ENCODE assay signal across 35 cellular contexts in genomic region chr14:103097994-103098957, GRCh38. TPM values are rescaled to one million over a fixed set of nuclear protein-coding genes. Genes with fewer than 3 reads are reported as not detected.
DNase-seq lines count a peak whose midpoint lies in the region; ATAC-seq, FAIRE-seq and TF ChIP-seq lines count a peak whose summit lies in the region.
"Had no signal": no experiment of that assay in that cellular context is flagged by ENCODE, and none has a peak within 500 bp of the region (broad histone marks: within the 10 kb centered on the region; RNA-seq: fewer than 3 reads in every experiment).

No MANE protein-coding gene starts in this region.

- no peak overlapping the region for H2AFZ ChIP-seq in HepG2 (ENCODE audit: low read length)

- TF ChIP-seq CTCF in HepG2 (CRISPR knock-in tag; IDR thresholded peaks at IDR 0.05), result no peak
- no peak for TF ChIP-seq CTCF in Calu3 (IDR thresholded peaks at IDR 0.05; ENCODE audit: unreplicated experiment)
- TF ChIP-seq CTCF in progenitor cell of endocrine pancreas (IDR thresholded peaks at IDR 0.05; ENCODE audit: unreplicated experiment), result no peak

- TF ChIP-seq POLR2A in HepG2 (IDR thresholded peaks at IDR 0.05; ENCODE audit: insufficient read depth in 1 of 2, low read depth in 2 of 2, low read length in 2 of 2), result no peak

- no peak overlapping the region for H3K27ac ChIP-seq in right cardiac atrium (ENCODE audit: low read length)
- peak overlapping the region; percentile 99 for H3K27ac ChIP-seq in HepG2 (ENCODE audit: extremely low read length, insufficient read depth, low read length)
- H3K27ac ChIP-seq: foreskin keratinocyte, heart left ventricle, SJSA1, suprapubic skin, WERI-Rb-1 had no signal

- TF ChIP-seq RAD21 in HepG2 (CRISPR knock-in tag; IDR thresholded peaks at IDR 0.05), result no peak

- H3K4me2 ChIP-seq in HepG2 (ENCODE audit: low read depth, low read length), result peak overlapping the region; percentile 99

- H3K79me2 ChIP-seq in HepG2 (ENCODE audit: insufficient read depth, low read length), result peaks cover 29% of the 10 kb centered on the region

- ATAC-seq in right cardiac atrium, result no peak
- no peak for ATAC-seq in Right ventricle myocardium inferior
- ATAC-seq in HepG2, result peak; percentile 0; the same call in 2 of the 3 replicates
- ATAC-seq: activated naive CD4-positive, alpha-beta T cell treated with anti-CD3 and anti-CD28 coated beads, Interleukin-2, amount 50 U/mL, for 72 hours; foreskin keratinocyte; heart left ventricle; natural killer cell treated with Interleukin-12 subunit alpha and Interleukin-12 subunit beta and Interleukin-15 and Interleukin-18, amount 100 ng/mL, for 72 hours; stimulated activated naive B cell treated with anti-CD40 and anti-IgM and Interleukin-4, amounts not matched to agents 10 μg/mL and 1 μg/mL and 100 μg/mL, for 72 hours had no signal

- peaks cover 3% of the 10 kb centered on the region for H3K36me3 Mint-ChIP-seq in Calu3 (ENCODE audit: insufficient read depth, unreplicated experiment)
- no peaks in the 10 kb centered on the region for H3K36me3 Mint-ChIP-seq in activated naive CD8-positive, alpha-beta T cell treated with anti-CD3 and anti-CD28 coated beads for 36 hours
- peaks cover 2% of the 10 kb centered on the region for H3K36me3 Mint-ChIP-seq in progenitor cell of endocrine pancreas (ENCODE audit: insufficient read depth)
- H3K36me3 Mint-ChIP-seq: activated naive CD4-positive, alpha-beta T cell treated with anti-CD3 and anti-CD28 coated beads, Interleukin-2, amount 50 U/mL, for 72 hours; IgD-negative memory B cell; natural killer cell treated with Interleukin-12 subunit alpha and Interleukin-12 subunit beta and Interleukin-15 and Interleukin-18, amount 100 ng/mL, for 72 hours; stimulated activated naive B cell treated with anti-CD40 and anti-IgM and Interleukin-4, amounts not matched to agents 10 μg/mL and 1 μg/mL and 100 μg/mL, for 72 hours had no signal

- H3K9ac ChIP-seq in HepG2 (ENCODE audit: insufficient read depth, low read depth, low read length), result peak overlapping the region; percentile 87

- H3K4me1 Mint-ChIP-seq in Calu3 (ENCODE audit: low read depth, unreplicated experiment) (peaks cover 15% of the 10 kb centered on the region), progenitor cell of endocrine pancreas (ENCODE audit: low read depth) (peaks cover 35% of the 10 kb centered on the region)
- H3K4me1 Mint-ChIP-seq in activated naive CD8-positive, alpha-beta T cell treated with anti-CD3 and anti-CD28 coated beads for 36 hours, result no peaks in the 10 kb centered on the region
- H3K4me1 Mint-ChIP-seq: activated CD4-positive, alpha-beta T cell treated with anti-CD3 and anti-CD28 coated beads, Interleukin-2, amount 10 ng/mL, durations not matched to agents 24 days and 14 days had no signal

- H3K27ac Mint-ChIP-seq in Calu3 (ENCODE audit: unreplicated experiment) (no peak overlapping the region), progenitor cell of endocrine pancreas (no peak overlapping the region)
- H3K27ac Mint-ChIP-seq in activated naive CD8-positive, alpha-beta T cell treated with anti-CD3 and anti-CD28 coated beads for 36 hours, result no peak overlapping the region
- H3K27ac Mint-ChIP-seq: activated CD4-positive, alpha-beta T cell treated with anti-CD3 and anti-CD28 coated beads, Interleukin-2, amount 10 ng/mL, durations not matched to agents 24 days and 14 days; activated naive CD4-positive, alpha-beta T cell treated with anti-CD3 and anti-CD28 coated beads, Interleukin-2, amount 50 U/mL, for 72 hours; HFFc6; natural killer cell treated with Interleukin-12 subunit alpha and Interleukin-12 subunit beta and Interleukin-15 and Interleukin-18, amount 100 ng/mL, for 72 hours; stimulated activated naive B cell treated with anti-CD40 and anti-IgM and Interleukin-4, amounts not matched to agents 10 μg/mL and 1 μg/mL and 100 μg/mL, for 72 hours had no signal

- no peak for FAIRE-seq in HepG2 (lab: Jason Lieb, UNC)
- FAIRE-seq: endometrium, keratinocyte had no signal

- 76% methylated on average over 31 of the region's 31 CpGs for WGBS in right cardiac atrium
- WGBS in HepG2 (ENCODE audit: low lambda C conversion rate), result 39% methylated on average over 20 of the region's 31 CpGs

- no peaks in the 10 kb centered on the region for H3K36me3 ChIP-seq in HepG2 (replicated peaks in 1 of 2; ENCODE audit: control insufficient read depth in 1 of 2, insufficient read depth in 2 of 2, low read length in 2 of 2)
- H3K36me3 ChIP-seq: esophagus squamous epithelium, heart left ventricle, SJSA1, suprapubic skin, WERI-Rb-1 had no signal

- H3K9me3 ChIP-seq in right cardiac atrium (ENCODE audit: control insufficient read depth, low read length), result no peaks in the 10 kb centered on the region
- H3K9me3 ChIP-seq in HepG2 (ENCODE audit: low read length), result no peaks in the 10 kb centered on the region
- H3K9me3 ChIP-seq: esophagus squamous epithelium, heart left ventricle, SJSA1, suprapubic skin had no signal

- H3K4me3 Mint-ChIP-seq in Calu3 (ENCODE audit: low read depth, unreplicated experiment) (no peak overlapping the region), progenitor cell of endocrine pancreas (ENCODE audit: low read depth) (no peak overlapping the region)
- no peak overlapping the region for H3K4me3 Mint-ChIP-seq in activated naive CD8-positive, alpha-beta T cell treated with anti-CD3 and anti-CD28 coated beads for 36 hours
- H3K4me3 Mint-ChIP-seq: activated CD4-positive, alpha-beta T cell treated with anti-CD3 and anti-CD28 coated beads, Interleukin-2, amount 10 ng/mL, durations not matched to agents 24 days and 14 days; HFFc6; IgD-negative memory B cell; natural killer cell treated with Interleukin-12 subunit alpha and Interleukin-12 subunit beta and Interleukin-15 and Interleukin-18, amount 100 ng/mL, for 72 hours; stimulated activated naive B cell treated with anti-CD40 and anti-IgM and Interleukin-4, amounts not matched to agents 10 μg/mL and 1 μg/mL and 100 μg/mL, for 72 hours had no signal

- intact Hi-C loops in right cardiac atrium (cut with DNase I) (no loop called here), Right ventricle myocardium inferior (cut with DNase I) (no loop called here), HepG2 (cut with micrococcal nuclease; ENCODE audit: unreplicated experiment) (no loop called here), Calu3 (cut with micrococcal nuclease; ENCODE audit: unreplicated experiment) (no loop called here)

- peaks cover 8% of the 10 kb centered on the region; the same call in 1 of the 2 replicates for H4K20me1 ChIP-seq in HepG2 (ENCODE audit: insufficient read depth, low read length)

- CTCF ChIA-PET in HepG2 (lab: Yijun Ruan, JAX; ENCODE audit: low intra/inter-chr PET ratio, low total read pairs), result no interaction called here
- CTCF ChIA-PET in Calu3 (lab: Charles Lee), result interaction anchor here (0.6 to 1.1 kb wide), 2 partner anchors 8 to 61 kb away, joined by 4 read pairs; no protein-coding TSS in a partner anchor

- no peaks in the 10 kb centered on the region for H3K4me1 ChIP-seq in right cardiac atrium (ENCODE audit: control insufficient read depth, insufficient read depth, low read length)
- H3K4me1 ChIP-seq in HepG2 (ENCODE audit: insufficient read depth, low read length), result peaks cover 85% of the 10 kb centered on the region
- H3K4me1 ChIP-seq: foreskin keratinocyte had no signal

- H3K4me3 ChIP-seq in right cardiac atrium (ENCODE audit: low read length) (no peak overlapping the region), HepG2 (replicated peaks in 1 of 3; ENCODE audit: insufficient read depth in 1 of 3, low read depth in 2 of 3, low read length in 3 of 3) (peak overlapping the region; percentile 36 to 73 (median 63); a peak in 5 of 6 replicates)
- H3K4me3 ChIP-seq: esophagus squamous epithelium, heart left ventricle, SJSA1, suprapubic skin had no signal

- TF ChIP-seq EP300 in HepG2 (IDR thresholded peaks at IDR 0.05; ENCODE audit: low read depth in 2 of 2, low read length in 2 of 2) (peak in 1 of 2 experiments; percentile 13; a peak in 1 of 4 replicates), HepG2 (CRISPR knock-in tag; IDR thresholded peaks at IDR 0.05; ENCODE audit: borderline replicate concordance) (no peak)

- DNase-seq in right cardiac atrium (peak; percentile 12 to 60 (median 45)), Right ventricle myocardium inferior (ENCODE audit: missing footprints) (no peak), HepG2 (ENCODE audit: low spot score) (no peak), Calu3 (no peak), progenitor cell of endocrine pancreas (ENCODE audit: low spot score, unreplicated experiment) (no peak)
- no peak for DNase-seq in activated naive CD8-positive, alpha-beta T cell treated with anti-CD3 and anti-CD28 coated beads for 36 hours
- DNase-seq: activated CD4-positive, alpha-beta T cell treated with anti-CD3 and anti-CD28 coated beads, Interleukin-2, amount 10 ng/mL, durations not matched to agents 24 days and 14 days; activated effector memory CD4-positive, alpha-beta T cell treated with Interleukin-2 at 50 U/mL for 16 hours; activated T-cell treated with anti-CD3 and anti-CD28 coated beads, Interleukin-2, amount 50 U/mL, for 1 hour; esophagus squamous epithelium; foreskin keratinocyte; HFFc6; NCI-H146; NCI-H446 treated with DMSO at 0.1 percent for 48 hours; stimulated activated naive B cell treated with anti-CD40 and anti-IgM and Interleukin-4, amounts not matched to agents 10 μg/mL and 1 μg/mL and 100 μg/mL, for 72 hours; T1000; WERI-Rb-1 had no signal

- no peaks in the 10 kb centered on the region for H3K27me3 Mint-ChIP-seq in Calu3 (ENCODE audit: unreplicated experiment)
- H3K27me3 Mint-ChIP-seq in activated naive CD8-positive, alpha-beta T cell treated with anti-CD3 and anti-CD28 coated beads for 36 hours, result peaks cover 28% of the 10 kb centered on the region
- H3K27me3 Mint-ChIP-seq in progenitor cell of endocrine pancreas, result no peaks in the 10 kb centered on the region

- in situ Hi-C loops in HepG2 (cut with HindIII; ENCODE audit: extremely low pct_ligation_motif_present, low pct_unique_long_range_greater_than_20kb), result no loop called here

- no TSS peak for BruUV-seq in HepG2 (replicated peaks; lab: Mats Ljungman, UMichigan)
- no TSS peak for BruUV-seq in Calu3 (replicated peaks; lab: Mats Ljungman, UMichigan)

- no peaks in the 10 kb centered on the region for H3K27me3 ChIP-seq in right cardiac atrium (ENCODE audit: control insufficient read depth, insufficient read depth)
- no peaks in the 10 kb centered on the region; a peak in 1 of 5 replicates for H3K27me3 ChIP-seq in HepG2 (ENCODE audit: control insufficient read depth in 1 of 2, insufficient read depth in 2 of 2, low read length in 2 of 2)
- H3K27me3 ChIP-seq: SJSA1 had no signal

- POLR2A ChIA-PET in HepG2 (lab: Yijun Ruan, JAX), result interaction anchor here (0.6 to 3.9 kb wide), 13 partner anchors 8 to 414 kb away, joined by 3 to 55 read pairs (median 5); partner anchors contain the start of genes EIF5 and LBHD2

- H3K9me3 Mint-ChIP-seq in Calu3 (ENCODE audit: low read depth, unreplicated experiment) (no peaks in the 10 kb centered on the region), progenitor cell of endocrine pancreas (ENCODE audit: low read depth) (no peaks in the 10 kb centered on the region)
- no peaks in the 10 kb centered on the region for H3K9me3 Mint-ChIP-seq in activated naive CD8-positive, alpha-beta T cell treated with anti-CD3 and anti-CD28 coated beads for 36 hours
- H3K9me3 Mint-ChIP-seq: activated CD4-positive, alpha-beta T cell treated with anti-CD3 and anti-CD28 coated beads, Interleukin-2, amount 10 ng/mL, durations not matched to agents 24 days and 14 days; activated naive CD4-positive, alpha-beta T cell treated with anti-CD3 and anti-CD28 coated beads, Interleukin-2, amount 50 U/mL, for 72 hours; HFFc6; IgD-negative memory B cell; natural killer cell treated with Interleukin-12 subunit alpha and Interleukin-12 subunit beta and Interleukin-15 and Interleukin-18, amount 100 ng/mL, for 72 hours; stimulated activated naive B cell treated with anti-CD40 and anti-IgM and Interleukin-4, amounts not matched to agents 10 μg/mL and 1 μg/mL and 100 μg/mL, for 72 hours had no signal

RNA-seq across cellular contexts. Expression of gene EXOC3L4, which starts 3.8 kb away (rescaled TPM):
- total RNA-seq in right cardiac atrium (1 to 10 TPM in 3 of 4 donors, under 1 TPM in 1; 0.63 to 2.5 (median 1.1) TPM), Right ventricle myocardium inferior (1.2 TPM), HepG2 (2016; rRNA removed; fragmentation: Illumina TruSeq; extraction: Trizol) (11.3 and 27.0 TPM in 2 replicates), Calu3 (2022) (10.9 and 13.5 TPM in 2 replicates), progenitor cell of endocrine pancreas (28.4 and 30.8 TPM in 2 replicates)
- polyA plus RNA-seq in right cardiac atrium (1.4 TPM), HepG2 (2011; rRNA removed) (11.8 and 21.2 TPM in 2 replicates)
- total RNA-seq in HepG2 (2016; cell fraction: cytosol; rRNA removed; fragmentation: Illumina TruSeq; extraction: Trizol; ENCODE audit: low read depth), result 6.3 and 6.7 TPM in 2 replicates
- total RNA-seq in HepG2 (2016; cell fraction: insoluble cytoplasmic fraction; rRNA removed; fragmentation: Illumina TruSeq; extraction: Trizol), result 9.0 and 28.6 TPM in 2 replicates
- total RNA-seq in HepG2 (2016; cell fraction: membrane; rRNA removed; fragmentation: Illumina TruSeq; extraction: Trizol), result 11.1 and 11.5 TPM in 2 replicates
- 32.0 and 33.7 TPM in 2 replicates for total RNA-seq in HepG2 (2016; cell fraction: nucleus; rRNA removed; fragmentation: Illumina TruSeq; extraction: Trizol)
- 10.4 and 15.5 TPM in 2 replicates for polyA plus RNA-seq in HepG2 (2011; cell fraction: cytosol; rRNA removed)
- 157 and 161 TPM in 2 replicates for polyA plus RNA-seq in HepG2 (2011; cell fraction: nucleus; rRNA removed)
- 12.5 and 20.1 TPM in 2 replicates for polyA plus RNA-seq in HepG2 (2012)
- polyA plus RNA-seq in HepG2 (2016; cell fraction: cytosol; fragmentation: Illumina TruSeq; extraction: Trizol; ENCODE audit: low read depth), result 4.1 and 4.2 TPM in 2 replicates
- polyA plus RNA-seq in HepG2 (2016; cell fraction: insoluble cytoplasmic fraction; fragmentation: Illumina TruSeq; extraction: Trizol; ENCODE audit: low read depth), result 7.6 and 10.6 TPM in 2 replicates
- polyA plus RNA-seq in HepG2 (2016; cell fraction: membrane; fragmentation: Illumina TruSeq; extraction: Trizol; ENCODE audit: low read depth), result 6.1 and 7.1 TPM in 2 replicates
- polyA plus RNA-seq in HepG2 (2016; cell fraction: nucleus; fragmentation: Illumina TruSeq; extraction: Trizol; ENCODE audit: insufficient read depth, low read depth), result 105 and 107 TPM in 2 replicates
- 0.28 and 10.1 TPM in 2 replicates for polyA minus RNA-seq in HepG2 (2011; rRNA and poly(A)+ RNA removed; ENCODE audit: low replicate concordance)
- 3.4 and 5.3 TPM in 2 replicates for polyA minus RNA-seq in HepG2 (2011; cell fraction: cytosol; rRNA and poly(A)+ RNA removed)
- 24.7 and 29.2 TPM in 2 replicates for polyA minus RNA-seq in HepG2 (2011; cell fraction: nucleus; rRNA and poly(A)+ RNA removed)
- total RNA-seq in activated naive CD8-positive, alpha-beta T cell treated with anti-CD3 and anti-CD28 coated beads for 36 hours, result not detected
- total RNA-seq: activated CD4-positive, alpha-beta T cell treated with anti-CD3 and anti-CD28 coated beads, Interleukin-2, amount 10 ng/mL, durations not matched to agents 24 days and 14 days; activated CD8-positive, alpha-beta memory T cell treated with anti-CD3 and anti-CD28 coated beads for 36 hours; activated naive CD4-positive, alpha-beta T cell treated with anti-CD3 and anti-CD28 coated beads, Interleukin-2, amount 50 U/mL, for 72 hours; dermis microvascular lymphatic vessel endothelial cell; foreskin keratinocyte; lung microvascular endothelial cell; natural killer cell treated with Interleukin-12 subunit alpha and Interleukin-12 subunit beta and Interleukin-15 and Interleukin-18, amount 100 ng/mL, for 72 hours; osteoblast; RPMI7951 had no signal
- polyA plus RNA-seq: foreskin keratinocyte, IgD-negative memory B cell, keratinocyte had no signal

RNA-seq across cellular contexts. Expression of gene LBHD2, which starts 14.3 kb away (rescaled TPM):
- total RNA-seq in right cardiac atrium, result not detected
- not detected for polyA plus RNA-seq in right cardiac atrium
- total RNA-seq in Right ventricle myocardium inferior, result not detected
- total RNA-seq in HepG2 (2016; rRNA removed; fragmentation: Illumina TruSeq; extraction: Trizol), result 0.72 and 1.00 TPM in 2 replicates
- total RNA-seq in HepG2 (2016; cell fraction: cytosol; rRNA removed; fragmentation: Illumina TruSeq; extraction: Trizol; ENCODE audit: low read depth), result 2.3 and 2.8 TPM in 2 replicates
- 0.37 and 0.39 TPM in 2 replicates for total RNA-seq in HepG2 (2016; cell fraction: insoluble cytoplasmic fraction; rRNA removed; fragmentation: Illumina TruSeq; extraction: Trizol)
- 1.1 and 4.0 TPM in 2 replicates for total RNA-seq in HepG2 (2016; cell fraction: membrane; rRNA removed; fragmentation: Illumina TruSeq; extraction: Trizol)
- total RNA-seq in HepG2 (2016; cell fraction: nucleus; rRNA removed; fragmentation: Illumina TruSeq; extraction: Trizol), result not detected in 2 replicates
- polyA plus RNA-seq in HepG2 (2011; rRNA removed), result 0.67 and 0.95 TPM in 2 replicates
- polyA plus RNA-seq in HepG2 (2011; cell fraction: cytosol; rRNA removed), result 0.85 and 2.1 TPM in 2 replicates
- 0.64 and 1.0 TPM in 2 replicates for polyA plus RNA-seq in HepG2 (2011; cell fraction: nucleus; rRNA removed)
- polyA plus RNA-seq in HepG2 (2012), result 0.40 and 0.72 TPM in 2 replicates
- 2.9 and 3.8 TPM in 2 replicates for polyA plus RNA-seq in HepG2 (2016; cell fraction: cytosol; fragmentation: Illumina TruSeq; extraction: Trizol; ENCODE audit: low read depth)
- polyA plus RNA-seq in HepG2 (2016; cell fraction: insoluble cytoplasmic fraction; fragmentation: Illumina TruSeq; extraction: Trizol; ENCODE audit: low read depth), result 0.36 and 0.88 TPM in 2 replicates
- polyA plus RNA-seq in HepG2 (2016; cell fraction: membrane; fragmentation: Illumina TruSeq; extraction: Trizol; ENCODE audit: low read depth), result 0.86 and 1.1 TPM in 2 replicates
- polyA plus RNA-seq in HepG2 (2016; cell fraction: nucleus; fragmentation: Illumina TruSeq; extraction: Trizol; ENCODE audit: insufficient read depth, low read depth), result 0.73 and 0.75 TPM in 2 replicates
- polyA minus RNA-seq in HepG2 (2011; rRNA and poly(A)+ RNA removed; ENCODE audit: low replicate concordance), result 0.30 TPM in 1 of 2 replicates, not detected in the other
- not detected in 2 replicates for polyA minus RNA-seq in HepG2 (2011; cell fraction: cytosol; rRNA and poly(A)+ RNA removed)
- polyA minus RNA-seq in HepG2 (2011; cell fraction: nucleus; rRNA and poly(A)+ RNA removed), result not detected in 2 replicates
- not detected in 2 replicates for total RNA-seq in Calu3 (2022)
- total RNA-seq in activated naive CD8-positive, alpha-beta T cell treated with anti-CD3 and anti-CD28 coated beads for 36 hours, result not detected
- total RNA-seq in progenitor cell of endocrine pancreas, result not detected in 2 replicates
- total RNA-seq: A172; activated CD4-positive, alpha-beta T cell treated with anti-CD3 and anti-CD28 coated beads, Interleukin-2, amount 10 ng/mL, durations not matched to agents 24 days and 14 days; activated CD8-positive, alpha-beta memory T cell treated with anti-CD3 and anti-CD28 coated beads for 36 hours; activated naive CD4-positive, alpha-beta T cell treated with anti-CD3 and anti-CD28 coated beads, Interleukin-2, amount 50 U/mL, for 72 hours; cerebellum; Daoy; dermis microvascular lymphatic vessel endothelial cell; foreskin keratinocyte; heart left ventricle; HFFc6; lung microvascular endothelial cell; natural killer cell treated with Interleukin-12 subunit alpha and Interleukin-12 subunit beta and Interleukin-15 and Interleukin-18, amount 100 ng/mL, for 72 hours; osteoblast; RPMI7951; skeletal muscle tissue; suprapubic skin; ureter had no signal
- polyA plus RNA-seq: foreskin keratinocyte, IgD-negative memory B cell, keratinocyte had no signal

RNA-seq across cellular contexts. Expression of gene TNFAIP2, which starts 25.0 kb away (rescaled TPM):
- total RNA-seq in right cardiac atrium (10 to 100 TPM; 41.5 to 51.3 (median 49.4) TPM), Right ventricle myocardium inferior (56.5 TPM), HepG2 (2016; rRNA removed; fragmentation: Illumina TruSeq; extraction: Trizol) (0.45 and 0.46 TPM in 2 replicates), Calu3 (2022) (113 and 195 TPM in 2 replicates), progenitor cell of endocrine pancreas (17.8 and 19.6 TPM in 2 replicates)
- polyA plus RNA-seq in right cardiac atrium (46.7 TPM), HepG2 (2011; rRNA removed) (0.91 and 1.5 TPM in 2 replicates)
- not detected in 2 replicates for total RNA-seq in HepG2 (2016; cell fraction: cytosol; rRNA removed; fragmentation: Illumina TruSeq; extraction: Trizol; ENCODE audit: low read depth)
- total RNA-seq in HepG2 (2016; cell fraction: insoluble cytoplasmic fraction; rRNA removed; fragmentation: Illumina TruSeq; extraction: Trizol), result 0.45 and 0.67 TPM in 2 replicates
- 0.31 and 0.40 TPM in 2 replicates for total RNA-seq in HepG2 (2016; cell fraction: membrane; rRNA removed; fragmentation: Illumina TruSeq; extraction: Trizol)
- total RNA-seq in HepG2 (2016; cell fraction: nucleus; rRNA removed; fragmentation: Illumina TruSeq; extraction: Trizol), result 0.34 and 0.94 TPM in 2 replicates
- 0.28 and 0.81 TPM in 2 replicates for polyA plus RNA-seq in HepG2 (2011; cell fraction: cytosol; rRNA removed)
- 7.5 and 18.0 TPM in 2 replicates for polyA plus RNA-seq in HepG2 (2011; cell fraction: nucleus; rRNA removed)
- 0.36 and 0.61 TPM in 2 replicates for polyA plus RNA-seq in HepG2 (2012)
- polyA plus RNA-seq in HepG2 (2016; cell fraction: cytosol; fragmentation: Illumina TruSeq; extraction: Trizol; ENCODE audit: low read depth), result not detected in 2 replicates
- 0.16 and 0.42 TPM in 2 replicates for polyA plus RNA-seq in HepG2 (2016; cell fraction: insoluble cytoplasmic fraction; fragmentation: Illumina TruSeq; extraction: Trizol; ENCODE audit: low read depth)
- polyA plus RNA-seq in HepG2 (2016; cell fraction: membrane; fragmentation: Illumina TruSeq; extraction: Trizol; ENCODE audit: low read depth), result 0.18 and 0.23 TPM in 2 replicates
- 0.83 and 1.8 TPM in 2 replicates for polyA plus RNA-seq in HepG2 (2016; cell fraction: nucleus; fragmentation: Illumina TruSeq; extraction: Trizol; ENCODE audit: insufficient read depth, low read depth)
- 2.4 and 123 TPM in 2 replicates for polyA minus RNA-seq in HepG2 (2011; rRNA and poly(A)+ RNA removed; ENCODE audit: low replicate concordance)
- polyA minus RNA-seq in HepG2 (2011; cell fraction: cytosol; rRNA and poly(A)+ RNA removed), result 0.79 and 1.2 TPM in 2 replicates
- polyA minus RNA-seq in HepG2 (2011; cell fraction: nucleus; rRNA and poly(A)+ RNA removed), result 1.5 and 2.1 TPM in 2 replicates
- under 1 TPM; 0.10 to 0.85 TPM for total RNA-seq in activated naive CD8-positive, alpha-beta T cell treated with anti-CD3 and anti-CD28 coated beads for 36 hours
- polyA plus RNA-seq: IgD-negative memory B cell had no signal

RNA-seq across cellular contexts. Expression of gene CDC42BPB, which starts 40.9 kb away (rescaled TPM):
- total RNA-seq in right cardiac atrium (10 to 100 TPM; 67.0 to 82.5 (median 69.8) TPM), Right ventricle myocardium inferior (68.9 TPM), HepG2 (2016; rRNA removed; fragmentation: Illumina TruSeq; extraction: Trizol) (19.7 and 20.2 TPM in 2 replicates), Calu3 (2022) (98.7 and 112 TPM in 2 replicates), progenitor cell of endocrine pancreas (104 and 105 TPM in 2 replicates)
- polyA plus RNA-seq in right cardiac atrium (42.5 TPM), HepG2 (2011; rRNA removed) (32.3 and 33.3 TPM in 2 replicates)
- total RNA-seq in HepG2 (2016; cell fraction: cytosol; rRNA removed; fragmentation: Illumina TruSeq; extraction: Trizol; ENCODE audit: low read depth), result 5.5 and 5.6 TPM in 2 replicates
- total RNA-seq in HepG2 (2016; cell fraction: insoluble cytoplasmic fraction; rRNA removed; fragmentation: Illumina TruSeq; extraction: Trizol), result 15.3 and 20.6 TPM in 2 replicates
- total RNA-seq in HepG2 (2016; cell fraction: membrane; rRNA removed; fragmentation: Illumina TruSeq; extraction: Trizol), result 7.4 and 7.9 TPM in 2 replicates
- total RNA-seq in HepG2 (2016; cell fraction: nucleus; rRNA removed; fragmentation: Illumina TruSeq; extraction: Trizol), result 21.4 and 24.6 TPM in 2 replicates
- 14.7 and 18.8 TPM in 2 replicates for polyA plus RNA-seq in HepG2 (2011; cell fraction: cytosol; rRNA removed)
- 82.2 and 87.0 TPM in 2 replicates for polyA plus RNA-seq in HepG2 (2011; cell fraction: nucleus; rRNA removed)
- 23.1 and 30.9 TPM in 2 replicates for polyA plus RNA-seq in HepG2 (2012)
- polyA plus RNA-seq in HepG2 (2016; cell fraction: cytosol; fragmentation: Illumina TruSeq; extraction: Trizol; ENCODE audit: low read depth), result 0.78 and 1.0 TPM in 2 replicates
- polyA plus RNA-seq in HepG2 (2016; cell fraction: insoluble cytoplasmic fraction; fragmentation: Illumina TruSeq; extraction: Trizol; ENCODE audit: low read depth), result 10.5 and 14.1 TPM in 2 replicates
- 3.0 and 3.4 TPM in 2 replicates for polyA plus RNA-seq in HepG2 (2016; cell fraction: membrane; fragmentation: Illumina TruSeq; extraction: Trizol; ENCODE audit: low read depth)
- polyA plus RNA-seq in HepG2 (2016; cell fraction: nucleus; fragmentation: Illumina TruSeq; extraction: Trizol; ENCODE audit: insufficient read depth, low read depth), result 45.7 and 47.5 TPM in 2 replicates
- polyA minus RNA-seq in HepG2 (2011; rRNA and poly(A)+ RNA removed; ENCODE audit: low replicate concordance), result 93.6 and 143 TPM in 2 replicates
- 23.7 and 25.9 TPM in 2 replicates for polyA minus RNA-seq in HepG2 (2011; cell fraction: cytosol; rRNA and poly(A)+ RNA removed)
- polyA minus RNA-seq in HepG2 (2011; cell fraction: nucleus; rRNA and poly(A)+ RNA removed), result 38.8 and 39.3 TPM in 2 replicates
- 1 to 10 TPM; 2.0 to 2.5 TPM for total RNA-seq in activated naive CD8-positive, alpha-beta T cell treated with anti-CD3 and anti-CD28 coated beads for 36 hours

Comparison
In these comparisons a context has a peak if more than half of its experiments do, and no peak if none do; other contexts are left out.
1. DNase-seq: peak in right cardiac atrium (3 of 3); none in Right ventricle myocardium inferior (single experiment), HepG2 (single experiment), Calu3 (single experiment), activated naive CD8-positive, alpha-beta T cell treated with anti-CD3 and anti-CD28 coated beads for 36 hours (single experiment) and progenitor cell of endocrine pancreas (single experiment).